ENCODE assay signal across 8 cellular contexts in genomic region chr14:20624495-20625070, GRCh38. TPM values are rescaled to one million over a fixed set of nuclear protein-coding genes. Genes with fewer than 3 reads are reported as not detected.
DNase-seq lines count a peak whose midpoint lies in the region; ATAC-seq and TF ChIP-seq lines count a peak whose summit lies in the region.

No MANE protein-coding gene starts in this region.

- H3K9ac ChIP-seq in BLaER1 treated with 17β-estradiol and CSF1 and Interleukin-3, amounts not matched to agents 10 nM and 100 nM, result peak overlapping the region in 6 of 11 experiments; percentile 4 to 71 (median 60); a peak in 7 of 22 replicates

- WGBS in iPS DF 6.9 (ENCODE audit: insufficient coverage, insufficient read length), result no CpG with 5 or more reads among the region's 22 CpGs

- H3K4me3 ChIP-seq in BLaER1 treated with 17β-estradiol and CSF1 and Interleukin-3, amounts not matched to agents 10 nM and 100 nM, result peak overlapping the region in 9 of 10 experiments; percentile 1 to 63 (median 54); a peak in 15 of 20 replicates
- H3K4me3 ChIP-seq in H7 (ENCODE audit: insufficient read depth, low read depth, low read length), result peak overlapping the region; percentile 55
- peak overlapping the region; percentile 39 for H3K4me3 ChIP-seq in astrocyte of the cerebellum (ENCODE audit: low read depth, low read length)
- H3K4me3 ChIP-seq in iPS DF 6.9 (ENCODE audit: low read length), result peak overlapping the region; percentile 82; the same call in 1 of the 2 replicates
- H3K4me3 ChIP-seq in skeletal muscle cell (ENCODE audit: low read depth, low read length), result peak overlapping the region; percentile 50

- no peaks in the 10 kb centered on the region for H3K36me3 ChIP-seq in BLaER1 treated with 17β-estradiol and CSF1 and Interleukin-3, amounts not matched to agents 10 nM and 100 nM
- H3K36me3 ChIP-seq in H7 (replicated peaks; ENCODE audit: control insufficient read depth, insufficient read depth, low read length) (no peaks in the 10 kb centered on the region), iPS DF 6.9 (ENCODE audit: control insufficient read depth, insufficient read depth, low read length) (no peaks in the 10 kb centered on the region)

- ATAC-seq in GM21717 (IDR thresholded peaks at IDR 0.05; ENCODE audit: unreplicated experiment) (no peak), GM18870 (IDR thresholded peaks at IDR 0.05; ENCODE audit: unreplicated experiment) (no peak)

- TF ChIP-seq CTCF in RWPE1 (conservative IDR thresholded peaks at IDR 0.05; ENCODE audit: low read depth) (no peak), astrocyte of the cerebellum (IDR thresholded peaks at IDR 0.05; ENCODE audit: low read depth, low read length, missing control alignments) (no peak)

- H3K9me3 ChIP-seq in BLaER1 treated with 17β-estradiol and CSF1 and Interleukin-3, amounts not matched to agents 10 nM and 100 nM (replicated peaks in 1 of 11), result peaks cover 0 to 24% (median 17%) of the 10 kb centered on the region in 11 experiments; a peak in 19 of 22 replicates
- H3K9me3 ChIP-seq in iPS DF 6.9 (ENCODE audit: control insufficient read depth, insufficient read depth, low read length), result no peaks in the 10 kb centered on the region

- H3K4me1 ChIP-seq in BLaER1 treated with 17β-estradiol and CSF1 and Interleukin-3, amounts not matched to agents 10 nM and 100 nM, result peaks cover 30 to 42% (median 34%) of the 10 kb centered on the region in 10 experiments
- no peaks in the 10 kb centered on the region for H3K4me1 ChIP-seq in iPS DF 6.9 (ENCODE audit: control insufficient read depth, insufficient read depth, low read length)

- H3K27me3 ChIP-seq in BLaER1 treated with 17β-estradiol and CSF1 and Interleukin-3, amounts not matched to agents 10 nM and 100 nM, result peaks cover 45 to 81% (median 79%) of the 10 kb centered on the region in 11 experiments
- H3K27me3 ChIP-seq in H7 (ENCODE audit: control insufficient read depth, insufficient read depth, low read length) (peaks cover 24% of the 10 kb centered on the region), iPS DF 6.9 (ENCODE audit: control insufficient read depth, insufficient read depth, low read length) (no peaks in the 10 kb centered on the region; the same call in 1 of the 2 replicates)

- H3K27ac ChIP-seq in BLaER1 treated with 17β-estradiol and CSF1 and Interleukin-3, amounts not matched to agents 10 nM and 100 nM, result peak overlapping the region in 10 of 11 experiments; percentile 63 to 77 (median 72); a peak in 19 of 22 replicates
- H3K27ac ChIP-seq in RWPE1 (peak overlapping the region; percentile 40; the same call in 1 of the 2 replicates), iPS DF 6.9 (ENCODE audit: low read length) (no peak overlapping the region)

- DNase-seq in H7 (peak; percentile 73), RWPE1 (ENCODE audit: low spot score) (no peak), astrocyte of the cerebellum (ENCODE audit: low read depth) (no peak), iPS DF 6.9 (ENCODE audit: low read depth, low spot score) (no peak), skeletal muscle cell (ENCODE audit: low read depth) (no peak)

- H4K20me1 ChIP-seq in BLaER1 treated with 17β-estradiol and CSF1 and Interleukin-3, amounts not matched to agents 10 nM and 100 nM, result no peaks in the 10 kb centered on the region

- CTCF ChIA-PET in RWPE1 (lab: Yijun Ruan, JAX), result no interaction called here

- POLR2A ChIA-PET in RWPE1 (lab: Yijun Ruan, JAX; ENCODE audit: low non-redundant PET), result no interaction called here

- in situ Hi-C loops in astrocyte of the cerebellum (cut with HindIII; ENCODE audit: low sequenced_read_pairs), result no loop called here

- H3K4me2 ChIP-seq in BLaER1 treated with 17β-estradiol and CSF1 and Interleukin-3, amounts not matched to agents 10 nM and 100 nM, result peak overlapping the region; percentile 86 to 98 (median 91)

RNA-seq across cellular contexts. Expression of gene OR6S1, which starts 16.9 kb away (rescaled TPM):
- not detected in 2 replicates for total RNA-seq in H7 (2014; rRNA removed; shearing (Covaris generic))

RNA-seq across cellular contexts. Expression of gene RNASE12, which starts 33.4 kb away (rescaled TPM):
- not detected in 2 replicates for total RNA-seq in H7 (2014; rRNA removed; shearing (Covaris generic))

RNA-seq across cellular contexts. Expression of gene RNASE11, which starts 36.8 kb away (rescaled TPM):
- not detected in 2 replicates for total RNA-seq in H7 (2014; rRNA removed; shearing (Covaris generic))

RNA-seq across cellular contexts. Expression of gene RNASE4, which starts 59.8 kb away (rescaled TPM):
- 15.8 and 20.5 TPM in 2 replicates for total RNA-seq in H7 (2014; rRNA removed; shearing (Covaris generic))
